In the genomic region with DNA sequence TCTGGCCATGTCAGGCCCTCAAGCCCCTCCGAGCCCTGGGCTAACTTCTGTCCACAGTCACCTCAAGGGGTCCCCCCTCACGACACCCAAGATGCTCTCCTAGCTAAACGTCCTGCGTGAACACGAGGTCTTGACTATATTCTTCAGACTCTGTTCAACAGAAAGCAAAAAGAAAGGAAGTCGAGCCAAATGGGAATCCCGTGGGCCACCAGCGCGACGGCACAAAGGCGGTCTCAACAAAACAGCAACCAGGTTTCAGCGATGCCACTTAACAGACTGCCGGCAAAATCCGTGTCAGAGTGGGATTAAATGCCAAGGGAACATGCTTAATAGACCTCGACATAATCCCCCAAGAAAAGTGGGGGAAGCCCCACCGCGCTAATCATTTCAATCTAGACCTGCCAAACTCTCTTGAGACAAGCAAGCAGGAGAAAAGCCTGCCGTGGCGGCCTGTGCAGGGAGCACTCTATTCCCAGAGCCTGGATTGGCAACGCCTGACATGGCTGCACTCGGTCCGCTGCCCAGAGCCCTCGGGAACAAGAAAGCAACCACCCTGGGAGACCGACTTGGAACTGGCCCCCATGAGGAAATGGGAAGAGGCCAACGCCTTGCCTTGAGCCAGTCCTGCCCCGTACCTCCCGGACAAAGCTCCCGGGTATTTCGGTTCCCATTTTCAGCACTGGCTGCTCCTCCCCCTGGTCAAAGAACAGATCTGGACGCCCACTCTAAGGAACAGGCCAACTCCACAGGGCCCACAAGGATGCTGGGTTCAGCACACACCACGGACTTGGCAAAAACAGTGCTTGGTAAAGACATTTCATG, we compare ENCODE assay signal across 10 cellular contexts. TPM values are rescaled to one million over a fixed set of nuclear protein-coding genes. Genes with fewer than 3 reads are reported as not detected.
DNase-seq lines count a peak whose midpoint lies in the region; ATAC-seq, FAIRE-seq and TF ChIP-seq lines count a peak whose summit lies in the region.
"Had no signal": no experiment of that assay in that cellular context is flagged by ENCODE, and none has a peak within 500 bp of the region (broad histone marks: within the 10 kb centered on the region; RNA-seq: fewer than 3 reads in every experiment).

No MANE protein-coding gene starts in this region.

- TF ChIP-seq CTCF in HEK293 (tag by site-specific recombination; IDR thresholded peaks at IDR 0.05) (no peak), body of pancreas (IDR thresholded peaks at IDR 0.05) (no peak), omental fat pad (IDR thresholded peaks at IDR 0.05) (no peak)

- no peaks in the 10 kb centered on the region for H3K27me3 ChIP-seq in body of pancreas
- H3K27me3 ChIP-seq in layer of hippocampus (ENCODE audit: control insufficient read depth, insufficient read depth, low read length): no peaks in the 10 kb centered on the region
- no peaks in the 10 kb centered on the region for H3K27me3 ChIP-seq in small intestine (ENCODE audit: control insufficient read depth in 2 of 2, insufficient read depth in 2 of 2, low read length in 2 of 2)

- 80 to 88% methylated on average over 20 to 31 of the region's 31 CpGs for WGBS in body of pancreas, 2 donors
- WGBS in small intestine, 3 donors: 64 to 68% (median 67%) methylated on average over 31 of the region's 31 CpGs

- TF ChIP-seq POLR2A in body of pancreas (IDR thresholded peaks at IDR 0.05) (no peak), GM18505 (IDR thresholded peaks at IDR 0.05; ENCODE audit: borderline replicate concordance, extremely low read depth, insufficient read depth, insufficient read length) (no peak)

- no peaks in the 10 kb centered on the region for H3K9me3 ChIP-seq in HEK293 (ENCODE audit: control insufficient read depth, insufficient read depth, low read depth, low read length)
- no peaks in the 10 kb centered on the region for H3K9me3 ChIP-seq in body of pancreas
- no peaks in the 10 kb centered on the region for H3K9me3 ChIP-seq in small intestine (ENCODE audit: control insufficient read depth, low read depth)

- POLR2A ChIA-PET in HEK293 (lab: Yijun Ruan, JAX): interaction anchor here (0.7 to 2.4 kb wide), 3 partner anchors 16 to 309 kb away, joined by 3 to 11 read pairs (median 4); a partner anchor contains a TSS

- no peak for FAIRE-seq in small intestine (lab: Jason Lieb, UNC)

- no peak overlapping the region for H3K4me3 ChIP-seq in HEK293 (ENCODE audit: low read depth, low read length)
- H3K4me3 ChIP-seq in body of pancreas: no peak overlapping the region
- H3K4me3 ChIP-seq in small intestine (ENCODE audit: low read depth in 1 of 2, low read length in 2 of 2): no peak overlapping the region

- H3K27ac ChIP-seq in HEK293 (ENCODE audit: extremely low read depth, low read depth, low read length) (no peak overlapping the region; the same call in 1 of the 2 replicates), body of pancreas (peak overlapping the region; percentile 84 to 95 (median 92)), layer of hippocampus (ENCODE audit: low read depth, low read length) (peak overlapping the region; percentile 62), small intestine (ENCODE audit: low read depth in 1 of 2, low read length in 1 of 2) (peak overlapping the region; percentile 94 to 98)

- intact Hi-C loops in body of pancreas (cut with DNase I): no loop called here

- H3K4me1 ChIP-seq in HEK293 (ENCODE audit: control insufficient read depth, insufficient read depth, low read length) (no peaks in the 10 kb centered on the region), body of pancreas (peaks cover 72% of the 10 kb centered on the region), small intestine (ENCODE audit: control insufficient read depth in 2 of 2, insufficient read depth in 1 of 2, low read depth in 1 of 2, low read length in 1 of 2) (peaks cover 11 to 24% of the 10 kb centered on the region in 2 donors)

- no peak for DNase-seq in body of pancreas
- no peak for DNase-seq in small intestine
- DNase-seq in effector CD4-positive, alpha-beta T cell: no peak
- no peak for DNase-seq in NOMO-1 treated with dmso at 0.1 percent for 144 hours (lab: John Stamatoyannopoulos, UW; ENCODE audit: unreplicated experiment)
- DNase-seq in omental fat pad (ENCODE audit: low spot score): no peak
- DNase-seq: central memory CD4-positive, alpha-beta T cell; NCI-H1092 treated with DMSO at 0.1 percent for 48 hours had no signal

- CTCF ChIA-PET in HEK293 (lab: Yijun Ruan, JAX): interaction anchor here (1.3 to 1.6 kb wide), 3 partner anchors 18 to 106 kb away, joined by 3 to 5 read pairs (median 4); no protein-coding TSS in a partner anchor

- ATAC-seq in body of pancreas: no peak
- no peak for ATAC-seq in omental fat pad (ENCODE audit: low FRiP score)
- ATAC-seq in GM18505 (IDR thresholded peaks at IDR 0.05; ENCODE audit: unreplicated experiment): no peak

- H3K36me3 ChIP-seq in HEK293 (ENCODE audit: control insufficient read depth in 2 of 2, insufficient read depth in 1 of 2, low read length in 2 of 2) (peaks cover 23 to 58% of the 10 kb centered on the region in 2 experiments), body of pancreas (replicated peaks in 1 of 2; ENCODE audit: insufficient read depth in 1 of 2, low read depth in 2 of 2) (peaks cover 0 to 3% of the 10 kb centered on the region in 2 donors), small intestine (ENCODE audit: control insufficient read depth in 2 of 2, insufficient read depth in 2 of 2, low read length in 2 of 2) (peaks cover 2 to 3% of the 10 kb centered on the region in 2 donors)

TF ChIP-seq in HEK293, 187 proteins besides CTCF, POLR2A, EP300 and RAD21:
- TF ChIP-seq ZNF837 (tag by site-specific recombination; IDR thresholded peaks at IDR 0.05): no peak
- TF ChIP-seq, protein P1, sequence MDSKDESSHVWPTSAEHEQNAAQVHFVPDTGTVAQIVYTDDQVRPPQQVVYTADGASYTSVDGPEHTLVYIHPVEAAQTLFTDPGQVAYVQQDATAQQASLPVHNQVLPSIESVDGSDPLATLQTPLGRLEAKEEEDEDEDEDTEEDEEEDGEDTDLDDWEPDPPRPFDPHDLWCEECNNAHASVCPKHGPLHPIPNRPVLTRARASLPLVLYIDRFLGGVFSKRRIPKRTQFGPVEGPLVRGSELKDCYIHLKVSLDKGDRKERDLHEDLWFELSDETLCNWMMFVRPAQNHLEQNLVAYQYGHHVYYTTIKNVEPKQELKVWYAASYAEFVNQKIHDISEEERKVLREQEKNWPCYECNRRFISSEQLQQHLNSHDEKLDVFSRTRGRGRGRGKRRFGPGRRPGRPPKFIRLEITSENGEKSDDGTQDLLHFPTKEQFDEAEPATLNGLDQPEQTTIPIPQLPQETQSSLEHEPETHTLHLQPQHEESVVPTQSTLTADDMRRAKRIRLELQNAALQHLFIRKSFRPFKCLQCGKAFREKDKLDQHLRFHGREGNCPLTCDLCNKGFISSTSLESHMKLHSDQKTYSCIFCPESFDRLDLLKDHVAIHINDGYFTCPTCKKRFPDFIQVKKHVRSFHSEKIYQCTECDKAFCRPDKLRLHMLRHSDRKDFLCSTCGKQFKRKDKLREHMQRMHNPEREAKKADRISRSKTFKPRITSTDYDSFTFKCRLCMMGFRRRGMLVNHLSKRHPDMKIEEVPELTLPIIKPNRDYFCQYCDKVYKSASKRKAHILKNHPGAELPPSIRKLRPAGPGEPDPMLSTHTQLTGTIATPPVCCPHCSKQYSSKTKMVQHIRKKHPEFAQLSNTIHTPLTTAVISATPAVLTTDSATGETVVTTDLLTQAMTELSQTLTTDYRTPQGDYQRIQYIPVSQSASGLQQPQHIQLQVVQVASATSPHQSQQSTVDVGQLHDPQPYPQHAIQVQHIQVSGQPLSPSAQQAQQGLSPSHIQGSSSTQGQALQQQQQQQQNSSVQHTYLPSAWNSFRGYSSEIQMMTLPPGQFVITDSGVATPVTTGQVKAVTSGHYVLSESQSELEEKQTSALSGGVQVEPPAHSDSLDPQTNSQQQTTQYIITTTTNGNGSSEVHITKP (tag by site-specific recombination; IDR thresholded peaks at IDR 0.05): peak; percentile 8; the same call in 1 of the 2 replicates
TF ChIP-seq in HEK293: peak in this region for 1.

RNA-seq across cellular contexts. Expression of a gene that starts 16.0 kb away (rescaled TPM):
- 10 to 100 TPM; 18.9 to 34.3 TPM for total RNA-seq in body of pancreas
- 10 to 100 TPM in 2 of 3 donors, 1 to 10 TPM in 1; 7.3 to 18.0 (median 10.7) TPM for polyA plus RNA-seq in small intestine
- 10 to 100 TPM; 13.1 to 20.9 (median 18.0) TPM for total RNA-seq in omental fat pad

RNA-seq across cellular contexts. Expression of a gene that starts 33.0 kb away (rescaled TPM):
- total RNA-seq in body of pancreas (10 to 100 TPM; 14.5 to 21.5 TPM), omental fat pad (10 to 100 TPM; 36.5 to 50.7 (median 49.2) TPM)
- 10 to 100 TPM; 28.6 to 77.5 (median 34.9) TPM for polyA plus RNA-seq in small intestine

RNA-seq across cellular contexts. Expression of a gene that starts 49.2 kb away (rescaled TPM):
- total RNA-seq in body of pancreas: 10 to 100 TPM; 31.3 to 37.6 TPM
- polyA plus RNA-seq in small intestine: 10 to 100 TPM in 2 of 3 donors, 1 to 10 TPM in 1; 5.1 to 70.3 (median 13.1) TPM
- total RNA-seq in omental fat pad: 10 to 100 TPM; 17.5 to 35.0 (median 22.8) TPM
